ENCODE assay signal across 1 cellular context in the genomic region with DNA sequence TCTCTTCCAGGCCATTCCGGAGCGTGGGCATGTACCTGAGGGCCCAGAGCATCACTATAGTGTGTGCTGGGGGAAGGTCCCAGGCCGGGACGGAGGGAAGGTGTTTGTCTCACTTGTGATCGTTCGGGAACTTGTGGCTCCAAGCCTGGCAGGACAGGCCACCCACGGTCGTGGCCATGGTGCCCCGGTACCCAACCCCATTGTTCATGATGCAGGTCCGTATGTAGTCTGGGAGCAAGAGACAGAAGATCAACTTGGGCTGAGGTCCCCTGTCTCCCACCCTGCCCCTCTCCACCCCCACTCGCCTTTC. TPM values are rescaled to one million over a fixed set of nuclear protein-coding genes. Genes with fewer than 3 reads are reported as not detected.
"Had no signal": no experiment of that assay in that cellular context is flagged by ENCODE, and none has a peak within 500 bp of the region (broad histone marks: within the 10 kb centered on the region; RNA-seq: fewer than 3 reads in every experiment).

No MANE protein-coding gene starts in this region.

RNA-seq across cellular contexts. Expression of a gene that starts 20.1 kb away (rescaled TPM):
- polyA plus RNA-seq: IMR-90 had no signal
